ENCODE assay signal across 11 cellular contexts in the genomic region with DNA sequence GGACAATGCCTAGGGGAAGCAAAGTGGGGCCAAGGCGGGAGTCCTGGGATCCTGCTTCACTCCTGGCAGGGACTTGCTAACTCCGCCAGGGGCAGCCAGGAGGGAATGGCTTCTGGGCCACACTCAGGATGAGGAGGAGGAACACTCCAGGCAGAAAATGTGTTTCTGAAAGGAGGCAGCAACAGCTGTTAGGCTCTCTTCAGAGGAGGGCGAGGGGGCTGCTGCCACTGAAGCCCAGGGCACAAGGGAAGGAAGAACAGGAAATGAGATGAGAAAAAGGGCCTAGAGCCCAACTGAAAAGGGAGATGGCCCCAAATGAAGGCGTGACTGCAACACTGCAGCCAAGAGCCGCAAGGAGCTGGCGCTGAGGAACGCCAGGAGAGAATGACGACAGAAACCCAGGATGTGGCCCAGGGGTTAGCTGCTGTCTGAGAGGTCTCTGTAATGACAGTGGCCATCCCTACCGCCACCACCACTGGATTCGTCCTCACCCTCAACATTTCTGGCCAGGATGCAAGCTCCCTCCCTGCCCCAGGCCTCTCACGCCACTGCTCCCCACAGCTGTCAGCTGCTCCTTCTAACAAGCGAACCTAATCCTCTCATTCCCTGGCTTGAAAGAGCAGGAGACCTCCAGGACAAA. TPM values are rescaled to one million over a fixed set of nuclear protein-coding genes. Genes with fewer than 3 reads are reported as not detected.
DNase-seq lines count a peak whose midpoint lies in the region; ATAC-seq and TF ChIP-seq lines count a peak whose summit lies in the region.
"Had no signal": no experiment of that assay in that cellular context is flagged by ENCODE, and none has a peak within 500 bp of the region (broad histone marks: within the 10 kb centered on the region; RNA-seq: fewer than 3 reads in every experiment).

No MANE protein-coding gene starts in this region.

- TF ChIP-seq EP300 in gastroesophageal sphincter (IDR thresholded peaks at IDR 0.05), result no peak

- H3K9me3 Mint-ChIP-seq in CD14-positive monocyte, result no peaks in the 10 kb centered on the region

- intact Hi-C loops in CD14-positive monocyte (cut with micrococcal nuclease), result no loop called here
- intact Hi-C loops in posterior vena cava (cut with DNase I), result no loop called here

- no peaks in the 10 kb centered on the region for H3K27me3 ChIP-seq in gastroesophageal sphincter

- H3K36me3 ChIP-seq in gastroesophageal sphincter, result peaks cover 0 to 60% of the 10 kb centered on the region in 2 donors

- ATAC-seq in gastroesophageal sphincter, result peak; percentile 68
- ATAC-seq in HG03196 (IDR thresholded peaks at IDR 0.05; ENCODE audit: unreplicated experiment), result no peak

- no peak for DNase-seq in CD14-positive monocyte (ENCODE audit: low spot score)
- DNase-seq in posterior vena cava (ENCODE audit: low spot score), result peak; percentile 87
- no peak for DNase-seq in G401 (ENCODE audit: low spot score)
- DNase-seq in RPMI8226, result no peak
- no peak for DNase-seq in NCI-H345 treated with DMSO at 0.1 percent for 48 hours (lab: John Stamatoyannopoulos, UW; ENCODE audit: unreplicated experiment)
- DNase-seq: Caco-2; SHP77 treated with DMSO at 0.1 percent for 48 hours; stimulated activated CD4-positive, alpha-beta T cell treated with anti-CD3 and anti-CD28 coated beads, Interleukin-2, amount 100 ng/mL, for 48 hours had no signal

- in situ Hi-C loops in G401 (cut with HindIII; ENCODE audit: low sequenced_read_pairs), result no loop called here

- TF ChIP-seq CTCF in CD14-positive monocyte (IDR thresholded peaks at IDR 0.05) (no peak), gastroesophageal sphincter (IDR thresholded peaks at IDR 0.05) (no peak)

- peak overlapping the region in 1 of 2 donors; percentile 39 for H3K4me3 Mint-ChIP-seq in CD14-positive monocyte

- WGBS in gastroesophageal sphincter (ENCODE audit: low coverage in 1 of 2), 2 donors, result 44 to 72% methylated on average over 8 to 10 of the region's 12 CpGs

- H3K4me1 ChIP-seq in gastroesophageal sphincter, result peaks cover 0 to 38% (median 5%) of the 10 kb centered on the region in 3 donors
- H3K4me1 ChIP-seq: Caco-2 had no signal

- peaks cover 0 to 3% (median 0%) of the 10 kb centered on the region in 3 donors for H3K27me3 Mint-ChIP-seq in CD14-positive monocyte (ENCODE audit: low read depth in 3 of 3)

- H3K27ac ChIP-seq in angular gyrus (ENCODE audit: low read depth, low read length) (peak overlapping the region; percentile 12), gastroesophageal sphincter (peak overlapping the region in 2 of 4 donors; percentile 21 to 28)

- no peaks in the 10 kb centered on the region for H3K9me3 ChIP-seq in gastroesophageal sphincter
- H3K9me3 ChIP-seq: Caco-2 had no signal

- H3K27ac Mint-ChIP-seq in CD14-positive monocyte, result peak overlapping the region in 4 of 7 donors; percentile 13 to 75 (median 67)

- no peak overlapping the region for H3K4me3 ChIP-seq in gastroesophageal sphincter

- peaks cover 41% of the 10 kb centered on the region for H3K4me1 Mint-ChIP-seq in CD14-positive monocyte

- H3K36me3 Mint-ChIP-seq in CD14-positive monocyte, result peaks cover 44 to 61% of the 10 kb centered on the region in 2 donors

- no peak for TF ChIP-seq POLR2A in gastroesophageal sphincter (IDR thresholded peaks at IDR 0.05)

RNA-seq across cellular contexts. Expression of gene PSMB7, which starts 15.8 kb away (rescaled TPM):
- 100 to 1,000 TPM; 191 to 194 TPM for polyA plus RNA-seq in CD14-positive monocyte
- total RNA-seq in gastroesophageal sphincter (100 to 1,000 TPM; 116 to 152 (median 144) TPM), posterior vena cava (10 to 100 TPM; 79.1 to 89.1 TPM)
- total RNA-seq in G401 (2014; rRNA removed; shearing (Covaris generic)), result 163 and 196 TPM in 2 replicates

RNA-seq across cellular contexts. Expression of gene ADGRD2, which starts 50.8 kb away (rescaled TPM):
- polyA plus RNA-seq in CD14-positive monocyte, result not detected
- total RNA-seq in gastroesophageal sphincter (not detected), posterior vena cava (not detected)
- total RNA-seq in G401 (2014; rRNA removed; shearing (Covaris generic)), result not detected in 2 replicates
- total RNA-seq: Caco-2 had no signal
